1 cellular context compared by ENCODE assay signal in genomic region chr15:46701347-46701746, GRCh38.
A peak's percentile ranks its signal among the peaks of the same experiment; 100 is the strongest.
TF ChIP-seq lines count a peak whose summit lies in the region.

No MANE protein-coding gene starts in this region.

TF ChIP-seq in HepG2, 621 proteins besides CTCF, POLR2A, EP300 and RAD21 (continued from another document):
- TF ChIP-seq MAFK (conservative IDR thresholded peaks at IDR 0.05 in 1 of 2, IDR thresholded peaks at IDR 0.05 in 1 of 2; ENCODE audit: low read length in 2 of 2), result peak; percentile 86 to 92
